In genomic region chr1:28860332-28861073, GRCh38 we compare ENCODE assay signal across 10 cellular contexts. TPM values are rescaled to one million over a fixed set of nuclear protein-coding genes. Genes with fewer than 3 reads are reported as not detected.
DNase-seq lines count a peak whose midpoint lies in the region; TF ChIP-seq lines count a peak whose summit lies in the region.
"Had no signal": no experiment of that assay in that cellular context is flagged by ENCODE, and none has a peak within 500 bp of the region (broad histone marks: within the 10 kb centered on the region; RNA-seq: fewer than 3 reads in every experiment).

No MANE protein-coding gene starts in this region.

- H3K27me3 Mint-ChIP-seq in type B pancreatic cell: peaks cover 2% of the 10 kb centered on the region
- H3K27me3 Mint-ChIP-seq: activated naive CD8-positive, alpha-beta T cell had no signal

- H3K9me3 ChIP-seq in left ventricle myocardium inferior (replicated peaks): no peaks in the 10 kb centered on the region

- intact Hi-C loops in left ventricle myocardium inferior (cut with micrococcal nuclease): no loop called here

- no peaks in the 10 kb centered on the region for H3K4me1 ChIP-seq in left ventricle myocardium inferior

- no peaks in the 10 kb centered on the region for H3K36me3 Mint-ChIP-seq in type B pancreatic cell
- H3K36me3 Mint-ChIP-seq: activated naive CD8-positive, alpha-beta T cell had no signal

- H3K4me1 Mint-ChIP-seq in type B pancreatic cell (ENCODE audit: unreplicated experiment): peaks cover 19% of the 10 kb centered on the region

- no peak overlapping the region for H3K27ac Mint-ChIP-seq in type B pancreatic cell
- H3K27ac Mint-ChIP-seq: activated naive CD8-positive, alpha-beta T cell had no signal

- H3K4me3 ChIP-seq in fibroblast of pulmonary artery (replicated peaks; ENCODE audit: low read depth, low read length): no peak overlapping the region
- no peak overlapping the region for H3K4me3 ChIP-seq in left ventricle myocardium inferior

- H3K4me3 Mint-ChIP-seq in type B pancreatic cell: no peak overlapping the region
- H3K4me3 Mint-ChIP-seq: activated naive CD8-positive, alpha-beta T cell; nephron had no signal

- TF ChIP-seq CTCF in fibroblast of pulmonary artery (IDR thresholded peaks at IDR 0.05; ENCODE audit: low read length, missing control alignments): no peak
- no peak for TF ChIP-seq CTCF in type B pancreatic cell (conservative IDR thresholded peaks at IDR 0.05)
- TF ChIP-seq CTCF in left ventricle myocardium inferior (IDR thresholded peaks at IDR 0.05; ENCODE audit: borderline replicate concordance): no peak

- H3K9me3 Mint-ChIP-seq in type B pancreatic cell: no peaks in the 10 kb centered on the region
- H3K9me3 Mint-ChIP-seq: nephron had no signal

- H3K36me3 ChIP-seq in left ventricle myocardium inferior: no peaks in the 10 kb centered on the region

- peaks cover 35% of the 10 kb centered on the region for H3K27me3 ChIP-seq in left ventricle myocardium inferior (ENCODE audit: low read depth)

- H3K27ac ChIP-seq in left ventricle myocardium inferior (replicated peaks): no peak overlapping the region

- DNase-seq in COLO668 (lab: John Stamatoyannopoulos, UW; ENCODE audit: unreplicated experiment) (peak; percentile 94), HCEC 1CT (peak; percentile 15), NCI-H69 (lab: John Stamatoyannopoulos, UW) (peak; percentile 89), fibroblast of pulmonary artery (ENCODE audit: low read depth) (peak; percentile 16), type B pancreatic cell (ENCODE audit: extremely low spot score, unreplicated experiment) (no peak), T1000 (lab: John Stamatoyannopoulos, UW) (no peak), NCI-H748 treated with DMSO at 0.1 percent for 48 hours (lab: John Stamatoyannopoulos, UW) (no peak), left ventricle myocardium inferior (no peak)

RNA-seq across cellular contexts. Expression of gene OPRD1, which starts 48.5 kb away (rescaled TPM):
- 1.1 and 1.5 TPM in 2 replicates for total RNA-seq in type B pancreatic cell (ENCODE audit: low replicate concordance)
- not detected for total RNA-seq in left ventricle myocardium inferior

RNA-seq across cellular contexts. Expression of gene EPB41, which starts 53.9 kb away (rescaled TPM):
- total RNA-seq in type B pancreatic cell (ENCODE audit: low replicate concordance) (76.1 and 82.9 TPM in 2 replicates), left ventricle myocardium inferior (23.4 TPM)

Comparison
In these comparisons a context has a peak if more than half of its experiments do, and no peak if none do; other contexts are left out.
1. DNase-seq: peak in COLO668 (single experiment), HCEC 1CT (single experiment), NCI-H69 (single experiment) and fibroblast of pulmonary artery (single experiment); none in type B pancreatic cell (single experiment), T1000 (single experiment), NCI-H748 treated with DMSO at 0.1 percent for 48 hours (single experiment) and left ventricle myocardium inferior (single experiment).